Comparison of ENCODE assay signal across 36 cellular contexts in the genomic region with DNA sequence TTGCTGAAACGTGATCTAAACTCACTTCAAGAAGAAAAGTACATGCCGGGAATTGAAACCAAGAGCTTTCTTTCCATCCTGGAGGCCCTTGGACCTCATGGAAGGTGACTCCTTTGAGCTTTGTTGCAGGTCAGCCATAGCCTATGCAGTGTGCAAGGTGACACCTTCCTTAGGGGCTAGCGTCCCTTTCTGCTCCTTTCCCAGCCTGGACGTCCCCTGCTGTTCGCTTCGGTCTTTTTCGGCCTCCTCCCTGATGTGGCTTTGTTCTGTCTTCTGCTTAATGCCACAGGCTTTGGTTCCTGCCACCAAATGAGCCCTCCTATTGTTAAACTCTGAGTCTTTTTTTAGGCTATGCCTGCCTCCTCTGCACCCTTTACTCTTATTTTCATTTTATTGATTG.
"Had no signal": no experiment of that assay in that cellular context is flagged by ENCODE, and none has a peak within 500 bp of the region (broad histone marks: within the 10 kb centered on the region; RNA-seq: fewer than 3 reads in every experiment).

No MANE protein-coding gene starts in this region.

- H3K27ac ChIP-seq: adrenal gland, body of pancreas, esophagus muscularis mucosa, foreskin keratinocyte, gastrocnemius medialis, WERI-Rb-1 had no signal

- H3K27ac Mint-ChIP-seq: activated CD4-positive, alpha-beta memory T cell treated with anti-CD3 and anti-CD28 coated beads for 36 hours; activated CD4-positive, alpha-beta T cell treated with anti-CD3 and anti-CD28 coated beads for 36 hours; activated CD4-positive, alpha-beta T cell treated with anti-CD3 and anti-CD28 coated beads, Interleukin-2, amount 10 ng/mL, durations not matched to agents 24 days and 14 days; activated CD8-positive, alpha-beta memory T cell treated with anti-CD3 and anti-CD28 coated beads, Interleukin-2, amount 10 ng/mL, durations not matched to agents 7 days and 5 days; activated CD8-positive, alpha-beta T cell treated with anti-CD3 and anti-CD28 coated beads, Interleukin-2, amount 10 ng/mL, durations not matched to agents 7 days and 5 days; activated naive CD4-positive, alpha-beta T cell treated with anti-CD3 and anti-CD28 coated beads for 36 hours; activated naive CD4-positive, alpha-beta T cell treated with anti-CD3 and anti-CD28 coated beads, Interleukin-2, amount 50 U/mL, for 24 hours; activated naive CD8-positive, alpha-beta T cell treated with anti-CD3 and anti-CD28 coated beads for 36 hours; activated naive CD8-positive, alpha-beta T cell treated with anti-CD3 and anti-CD28 coated beads, Interleukin-2, amount 50 U/mL, for 24 hours; activated T-helper 1 cell treated with anti-CD3 and anti-CD28 coated beads, Interleukin-12 subunit alpha, Interleukin-12 subunit beta, Interleukin-2, Interleukin-4 antibody, amounts not matched to agents 30 ng/mL and 10 ng/mL and 1 ng/mL, durations not matched to agents 14 hours and 24 hours and 36 hours; activated T-helper 2 cell treated with anti-CD3 and anti-CD28 coated beads, Interferon-gamma antibody, Interleukin-2, Interleukin-4, amounts not matched to agents 10 μg/mL and 5 μg/mL and 100 μg/mL, durations not matched to agents 14 hours and 24 hours and 36 hours; effector memory CD8-positive, alpha-beta T cell; T-helper 17 cell; T-helper 2 cell treated with Interferon-gamma antibody and Interleukin-4, amounts not matched to agents 5 μg/mL and 100 μg/mL, for 36 hours had no signal

- H3K4me1 ChIP-seq: adrenal gland, body of pancreas, esophagus muscularis mucosa, foreskin keratinocyte, gastrocnemius medialis had no signal

- H3K27me3 Mint-ChIP-seq: activated CD4-positive, alpha-beta memory T cell treated with anti-CD3 and anti-CD28 coated beads for 36 hours; activated CD4-positive, alpha-beta T cell treated with anti-CD3 and anti-CD28 coated beads for 36 hours; activated CD4-positive, alpha-beta T cell treated with anti-CD3 and anti-CD28 coated beads, Interleukin-2, amount 10 ng/mL, durations not matched to agents 24 days and 14 days; activated CD8-positive, alpha-beta memory T cell treated with anti-CD3 and anti-CD28 coated beads, Interleukin-2, amount 10 ng/mL, durations not matched to agents 7 days and 5 days; activated naive CD4-positive, alpha-beta T cell treated with anti-CD3 and anti-CD28 coated beads, Interleukin-2, amount 50 U/mL, for 24 hours; activated naive CD8-positive, alpha-beta T cell treated with anti-CD3 and anti-CD28 coated beads for 36 hours; activated naive CD8-positive, alpha-beta T cell treated with anti-CD3 and anti-CD28 coated beads, Interleukin-2, amount 50 U/mL, for 24 hours; effector memory CD8-positive, alpha-beta T cell; T-helper 17 cell had no signal

- DNase-seq: activated CD4-positive, alpha-beta memory T cell treated with anti-CD3 and anti-CD28 coated beads for 36 hours; activated CD4-positive, alpha-beta T cell treated with anti-CD3 and anti-CD28 coated beads for 36 hours; activated CD4-positive, alpha-beta T cell treated with anti-CD3 and anti-CD28 coated beads, Interleukin-2, amount 10 ng/mL, durations not matched to agents 24 days and 14 days; activated CD4-positive, CD25-positive, alpha-beta regulatory T cell; activated CD4-positive, CD25-positive, alpha-beta regulatory T cell treated with anti-CD3 and anti-CD28 coated beads, Interleukin-2, amount 50 U/mL, for 72 hours; activated CD8-positive, alpha-beta memory T cell treated with anti-CD3 and anti-CD28 coated beads, Interleukin-2, amount 10 ng/mL, durations not matched to agents 7 days and 5 days; activated CD8-positive, alpha-beta memory T cell treated with anti-CD3 and anti-CD28 coated beads, Interleukin-2, amount 50 U/mL, for 4 hours; activated CD8-positive, alpha-beta T cell treated with anti-CD3 and anti-CD28 coated beads, Interleukin-2, amount 10 ng/mL, durations not matched to agents 7 days and 5 days; activated effector memory CD4-positive, alpha-beta T cell treated with anti-CD3 and anti-CD28 coated beads, Interleukin-2, amount 50 U/mL, for 16 hours; activated naive CD4-positive, alpha-beta T cell treated with anti-CD3 and anti-CD28 coated beads for 36 hours; activated naive CD8-positive, alpha-beta T cell treated with anti-CD3 and anti-CD28 coated beads for 36 hours; activated naive CD8-positive, alpha-beta T cell treated with anti-CD3 and anti-CD28 coated beads, Interleukin-2, amount 50 U/mL, for 24 hours; activated T-cell treated with anti-CD3 and anti-CD28 coated beads, Interleukin-2, amount 50 U/mL, for 1 hour; activated T-cell treated with anti-CD3 and anti-CD28 coated beads, Interleukin-2, amount 50 U/mL, for 48 hours; adrenal gland; amygdala; aorta; body of pancreas; caudate nucleus; cortex of kidney; dermis blood vessel endothelial cell; effector CD4-positive, alpha-beta T cell; effector memory CD8-positive, alpha-beta T cell; erythroblast; foreskin keratinocyte; gastrocnemius medialis; glutamatergic neuron; T-helper 1 cell; T-helper 17 cell; T1000; WERI-Rb-1 had no signal

- H3K27me3 ChIP-seq: adrenal gland, body of pancreas, esophagus muscularis mucosa, gastrocnemius medialis had no signal

- H3K4me3 Mint-ChIP-seq: activated CD4-positive, alpha-beta memory T cell treated with anti-CD3 and anti-CD28 coated beads for 36 hours; activated CD4-positive, alpha-beta T cell treated with anti-CD3 and anti-CD28 coated beads for 36 hours; activated CD4-positive, alpha-beta T cell treated with anti-CD3 and anti-CD28 coated beads, Interleukin-2, amount 10 ng/mL, durations not matched to agents 24 days and 14 days; activated CD8-positive, alpha-beta memory T cell treated with anti-CD3 and anti-CD28 coated beads, Interleukin-2, amount 10 ng/mL, durations not matched to agents 7 days and 5 days; activated CD8-positive, alpha-beta T cell treated with anti-CD3 and anti-CD28 coated beads, Interleukin-2, amount 10 ng/mL, durations not matched to agents 7 days and 5 days; activated naive CD4-positive, alpha-beta T cell treated with anti-CD3 and anti-CD28 coated beads for 36 hours; activated naive CD4-positive, alpha-beta T cell treated with anti-CD3 and anti-CD28 coated beads, Interleukin-2, amount 50 U/mL, for 24 hours; activated naive CD8-positive, alpha-beta T cell treated with anti-CD3 and anti-CD28 coated beads for 36 hours; activated naive CD8-positive, alpha-beta T cell treated with anti-CD3 and anti-CD28 coated beads, Interleukin-2, amount 50 U/mL, for 24 hours; activated T-helper 1 cell treated with anti-CD3 and anti-CD28 coated beads, Interleukin-12 subunit alpha, Interleukin-12 subunit beta, Interleukin-2, Interleukin-4 antibody, amounts not matched to agents 30 ng/mL and 10 ng/mL and 1 ng/mL, durations not matched to agents 14 hours and 24 hours and 36 hours; effector memory CD8-positive, alpha-beta T cell; T-helper 17 cell; T-helper 2 cell treated with Interferon-gamma antibody and Interleukin-4, amounts not matched to agents 5 μg/mL and 100 μg/mL, for 36 hours had no signal

- H3K36me3 ChIP-seq: adrenal gland, esophagus muscularis mucosa, gastrocnemius medialis, WERI-Rb-1 had no signal

- H3K36me3 Mint-ChIP-seq: activated CD4-positive, alpha-beta memory T cell treated with anti-CD3 and anti-CD28 coated beads for 36 hours; activated CD8-positive, alpha-beta memory T cell treated with anti-CD3 and anti-CD28 coated beads, Interleukin-2, amount 10 ng/mL, durations not matched to agents 7 days and 5 days; activated naive CD4-positive, alpha-beta T cell treated with anti-CD3 and anti-CD28 coated beads, Interleukin-2, amount 50 U/mL, for 24 hours; activated naive CD8-positive, alpha-beta T cell treated with anti-CD3 and anti-CD28 coated beads for 36 hours had no signal

- H3K4me3 ChIP-seq: adrenal gland, body of pancreas, esophagus muscularis mucosa, gastrocnemius medialis had no signal

- H3K4me1 Mint-ChIP-seq: activated CD4-positive, alpha-beta T cell treated with anti-CD3 and anti-CD28 coated beads for 36 hours; activated CD4-positive, alpha-beta T cell treated with anti-CD3 and anti-CD28 coated beads, Interleukin-2, amount 10 ng/mL, durations not matched to agents 24 days and 14 days; activated CD8-positive, alpha-beta memory T cell treated with anti-CD3 and anti-CD28 coated beads, Interleukin-2, amount 10 ng/mL, durations not matched to agents 7 days and 5 days; activated naive CD4-positive, alpha-beta T cell treated with anti-CD3 and anti-CD28 coated beads, Interleukin-2, amount 50 U/mL, for 24 hours; activated naive CD8-positive, alpha-beta T cell treated with anti-CD3 and anti-CD28 coated beads for 36 hours; activated naive CD8-positive, alpha-beta T cell treated with anti-CD3 and anti-CD28 coated beads, Interleukin-2, amount 50 U/mL, for 24 hours; T-helper 17 cell had no signal

- H3K9me3 ChIP-seq: adrenal gland, body of pancreas, esophagus muscularis mucosa, gastrocnemius medialis had no signal

- ATAC-seq: activated CD4-positive, alpha-beta T cell treated with anti-CD3 and anti-CD28 coated beads for 36 hours; activated CD8-positive, alpha-beta memory T cell treated with anti-CD3 and anti-CD28 coated beads, Interleukin-2, amount 10 ng/mL, durations not matched to agents 7 days and 5 days; activated CD8-positive, alpha-beta T cell treated with anti-CD3 and anti-CD28 coated beads, Interleukin-2, amount 10 ng/mL, durations not matched to agents 7 days and 5 days; activated naive CD8-positive, alpha-beta T cell treated with anti-CD3 and anti-CD28 coated beads, Interleukin-2, amount 50 U/mL, for 24 hours; body of pancreas; effector memory CD8-positive, alpha-beta T cell; foreskin keratinocyte; gastrocnemius medialis; T-helper 17 cell had no signal
